8 cellular contexts compared by ENCODE assay signal in genomic region chr14:96039633-96040311, GRCh38. TPM values are rescaled to one million over a fixed set of nuclear protein-coding genes. Genes with fewer than 3 reads are reported as not detected.
DNase-seq lines count a peak whose midpoint lies in the region; ATAC-seq and TF ChIP-seq lines count a peak whose summit lies in the region.

No MANE protein-coding gene starts in this region.

- TF ChIP-seq EP300 in ovary (IDR thresholded peaks at IDR 0.05) = no peak

- H3K4me1 Mint-ChIP-seq in activated T-helper 17 cell treated with anti-CD3 and anti-CD28 coated beads, Interleukin-2, amount 50 U/mL, for 72 hours = no peaks in the 10 kb centered on the region

- H3K9me3 Mint-ChIP-seq in activated T-helper 17 cell treated with anti-CD3 and anti-CD28 coated beads, Interleukin-2, amount 50 U/mL, for 72 hours = no peaks in the 10 kb centered on the region

- H3K27me3 Mint-ChIP-seq in activated T-helper 17 cell treated with anti-CD3 and anti-CD28 coated beads, Interleukin-2, amount 50 U/mL, for 72 hours = peaks cover 28% of the 10 kb centered on the region

- H3K27ac ChIP-seq in ovary = no peak overlapping the region

- ATAC-seq in activated T-helper 17 cell treated with anti-CD3 and anti-CD28 coated beads, Interleukin-2, amount 50 U/mL, for 72 hours (replicated peaks) = peak; percentile 36
- peak; percentile 54 for ATAC-seq in Right ventricle myocardium superior (ENCODE audit: poor library complexity)
- no peak for ATAC-seq in GM21723 (IDR thresholded peaks at IDR 0.05; ENCODE audit: unreplicated experiment)
- ATAC-seq in HG03139 (IDR thresholded peaks at IDR 0.05; ENCODE audit: unreplicated experiment) = no peak

- peaks cover 3% of the 10 kb centered on the region for H3K4me1 ChIP-seq in ovary (ENCODE audit: insufficient read depth)

- no peaks in the 10 kb centered on the region for H3K9me3 ChIP-seq in ovary

- H3K36me3 Mint-ChIP-seq in activated T-helper 17 cell treated with anti-CD3 and anti-CD28 coated beads, Interleukin-2, amount 50 U/mL, for 72 hours (ENCODE audit: low read depth) = no peaks in the 10 kb centered on the region

- intact Hi-C loops in Right ventricle myocardium superior (cut with DNase I) = no loop called here
- intact Hi-C loops in ovary (cut with DNase I) = no loop called here

- H3K4me3 ChIP-seq in LNCaP clone FGC (ENCODE audit: low read depth, low read length) (peak overlapping the region; percentile 59), ovary (peak overlapping the region; percentile 76)

- peak overlapping the region; percentile 72 for H3K4me3 Mint-ChIP-seq in activated T-helper 17 cell treated with anti-CD3 and anti-CD28 coated beads, Interleukin-2, amount 50 U/mL, for 72 hours

- peak; percentile 14 for DNase-seq in DMS79 (lab: John Stamatoyannopoulos, UW)
- DNase-seq in LNCaP clone FGC (ENCODE audit: low read depth) = no peak
- DNase-seq in Right ventricle myocardium superior = peak; percentile 50
- peak in 2 of 5 donors; percentile 19 to 39 for DNase-seq in ovary
- no peak for DNase-seq in stimulated activated naive CD4-positive, alpha-beta T cell treated with Interleukin-2 at 50 U/mL for 16 hours (lab: John Stamatoyannopoulos, UW)

- H3K36me3 ChIP-seq in ovary = no peaks in the 10 kb centered on the region

- peak overlapping the region; percentile 50 for H3K27ac Mint-ChIP-seq in activated T-helper 17 cell treated with anti-CD3 and anti-CD28 coated beads, Interleukin-2, amount 50 U/mL, for 72 hours

- TF ChIP-seq POLR2A in ovary (IDR thresholded peaks at IDR 0.05) = no peak

- TF ChIP-seq CTCF in LNCaP clone FGC (IDR thresholded peaks at IDR 0.05; ENCODE audit: control insufficient read depth, extremely low read depth, insufficient read depth) (0 out of 2 replicates have a peak, but pooled peaks have one; percentile 13), ovary (IDR thresholded peaks at IDR 0.05) (no peak)

- WGBS in ovary, 3 donors = 0% methylated on average over 24 to 56 of the region's 56 CpGs

- H3K27me3 ChIP-seq in ovary = no peaks in the 10 kb centered on the region

RNA-seq across cellular contexts. Expression of gene C14orf132, which starts 0.6 kb away (rescaled TPM):
- total RNA-seq in activated T-helper 17 cell treated with anti-CD3 and anti-CD28 coated beads, Interleukin-2, amount 50 U/mL, for 72 hours = 1 to 10 TPM; 1.3 to 2.8 TPM
- total RNA-seq in Right ventricle myocardium superior = 2.4 TPM
- 10 to 100 TPM in 1 of 7 donors, 1 to 10 TPM in 6; 3.9 to 17.5 (median 7.7) TPM for total RNA-seq in ovary
- 10 to 100 TPM in 1 of 2 donors, 1 to 10 TPM in 1; 6.0 to 20.3 TPM for polyA plus RNA-seq in ovary

Comparison
In these comparisons a context has a peak if more than half of its experiments do, and no peak if none do; other contexts are left out.
1. DNase-seq: peak in DMS79 (single experiment) and Right ventricle myocardium superior (single experiment); none in LNCaP clone FGC (single experiment) and stimulated activated naive CD4-positive, alpha-beta T cell treated with Interleukin-2 at 50 U/mL for 16 hours (single experiment).
2. ATAC-seq: peak in activated T-helper 17 cell treated with anti-CD3 and anti-CD28 coated beads, Interleukin-2, amount 50 U/mL, for 72 hours (single experiment) and Right ventricle myocardium superior (single experiment); none in GM21723 (single experiment) and HG03139 (single experiment).